ENCODE assay signal across 9 cellular contexts in genomic region chr9:135474915-135475314, GRCh38. TPM values are rescaled to one million over a fixed set of nuclear protein-coding genes. Genes with fewer than 3 reads are reported as not detected.
DNase-seq lines count a peak whose midpoint lies in the region; ATAC-seq and TF ChIP-seq lines count a peak whose summit lies in the region.
"Had no signal": no experiment of that assay in that cellular context is flagged by ENCODE, and none has a peak within 500 bp of the region (broad histone marks: within the 10 kb centered on the region; RNA-seq: fewer than 3 reads in every experiment).

No MANE protein-coding gene starts in this region.

- no peak overlapping the region for H3K4me3 ChIP-seq in HFF-Myc (replicated peaks; ENCODE audit: low read depth, low read length)
- H3K4me3 ChIP-seq: thoracic aorta had no signal

- H3K27ac Mint-ChIP-seq in activated T-helper 17 cell treated with anti-CD3 and anti-CD28 coated beads, Interleukin-2, amount 50 U/mL, for 72 hours: no peak overlapping the region

- H3K36me3 Mint-ChIP-seq in activated T-helper 17 cell treated with anti-CD3 and anti-CD28 coated beads, Interleukin-2, amount 50 U/mL, for 72 hours (ENCODE audit: low read depth): peaks cover 4% of the 10 kb centered on the region

- peaks cover 7% of the 10 kb centered on the region for H3K4me1 Mint-ChIP-seq in activated T-helper 17 cell treated with anti-CD3 and anti-CD28 coated beads, Interleukin-2, amount 50 U/mL, for 72 hours

- H3K4me3 Mint-ChIP-seq in activated T-helper 17 cell treated with anti-CD3 and anti-CD28 coated beads, Interleukin-2, amount 50 U/mL, for 72 hours: no peak overlapping the region

- peak; percentile 25 for DNase-seq in DMS79 treated with DMSO at 0.1 percent for 48 hours (lab: John Stamatoyannopoulos, UW)
- no peak for DNase-seq in DMS79 (lab: John Stamatoyannopoulos, UW)
- no peak for DNase-seq in HFF-Myc (ENCODE audit: extremely low read depth, low read depth)
- DNase-seq in middle frontal gyrus (ENCODE audit: extremely low spot score, low spot score): peak; percentile 36
- DNase-seq in KG1 (lab: John Stamatoyannopoulos, UW): no peak
- no peak for DNase-seq in T1000 (lab: John Stamatoyannopoulos, UW)

- peaks cover 6% of the 10 kb centered on the region for H3K27me3 Mint-ChIP-seq in activated T-helper 17 cell treated with anti-CD3 and anti-CD28 coated beads, Interleukin-2, amount 50 U/mL, for 72 hours

- TF ChIP-seq CTCF in HFF-Myc (IDR thresholded peaks at IDR 0.05; ENCODE audit: low read depth, low read length, missing control alignments): peak; percentile 47

- no peaks in the 10 kb centered on the region for H3K9me3 Mint-ChIP-seq in activated T-helper 17 cell treated with anti-CD3 and anti-CD28 coated beads, Interleukin-2, amount 50 U/mL, for 72 hours

- ATAC-seq in activated T-helper 17 cell treated with anti-CD3 and anti-CD28 coated beads, Interleukin-2, amount 50 U/mL, for 72 hours (replicated peaks): peak; percentile 67
- ATAC-seq in HG03025 (IDR thresholded peaks at IDR 0.05; ENCODE audit: low FRiP score, unreplicated experiment): no peak

RNA-seq across cellular contexts. Expression of gene PPP1R26, which starts 4.7 kb away (rescaled TPM):
- total RNA-seq in activated T-helper 17 cell treated with anti-CD3 and anti-CD28 coated beads, Interleukin-2, amount 50 U/mL, for 72 hours: 1 to 10 TPM; 2.5 to 3.4 TPM

RNA-seq across cellular contexts. Expression of gene MRPS2, which starts 25.6 kb away (rescaled TPM):
- total RNA-seq in activated T-helper 17 cell treated with anti-CD3 and anti-CD28 coated beads, Interleukin-2, amount 50 U/mL, for 72 hours: 10 to 100 TPM; 29.9 to 48.6 TPM

RNA-seq across cellular contexts. Expression of gene LCN1, which starts 46.3 kb away (rescaled TPM):
- not detected for total RNA-seq in activated T-helper 17 cell treated with anti-CD3 and anti-CD28 coated beads, Interleukin-2, amount 50 U/mL, for 72 hours
- total RNA-seq: thoracic aorta had no signal

Comparison
In these comparisons a context has a peak if more than half of its experiments do, and no peak if none do; other contexts are left out.
1. DNase-seq: peak in DMS79 treated with DMSO at 0.1 percent for 48 hours (single experiment) and middle frontal gyrus (single experiment); none in DMS79 (single experiment), HFF-Myc (single experiment), KG1 (single experiment) and T1000 (single experiment).